Comparison of ENCODE assay signal across 1 cellular context in genomic region chr15:40893733-40894688, GRCh38.
TF ChIP-seq lines count a peak whose summit lies in the region.

VPS18 (plus strand) TSS chr15:40894450; CDS start chr15:40894769, 319 bp downstream.

TF ChIP-seq in HepG2, 621 proteins besides CTCF, POLR2A, EP300 and RAD21 (continued from another document and continues in another):
- TF ChIP-seq, protein P1, sequence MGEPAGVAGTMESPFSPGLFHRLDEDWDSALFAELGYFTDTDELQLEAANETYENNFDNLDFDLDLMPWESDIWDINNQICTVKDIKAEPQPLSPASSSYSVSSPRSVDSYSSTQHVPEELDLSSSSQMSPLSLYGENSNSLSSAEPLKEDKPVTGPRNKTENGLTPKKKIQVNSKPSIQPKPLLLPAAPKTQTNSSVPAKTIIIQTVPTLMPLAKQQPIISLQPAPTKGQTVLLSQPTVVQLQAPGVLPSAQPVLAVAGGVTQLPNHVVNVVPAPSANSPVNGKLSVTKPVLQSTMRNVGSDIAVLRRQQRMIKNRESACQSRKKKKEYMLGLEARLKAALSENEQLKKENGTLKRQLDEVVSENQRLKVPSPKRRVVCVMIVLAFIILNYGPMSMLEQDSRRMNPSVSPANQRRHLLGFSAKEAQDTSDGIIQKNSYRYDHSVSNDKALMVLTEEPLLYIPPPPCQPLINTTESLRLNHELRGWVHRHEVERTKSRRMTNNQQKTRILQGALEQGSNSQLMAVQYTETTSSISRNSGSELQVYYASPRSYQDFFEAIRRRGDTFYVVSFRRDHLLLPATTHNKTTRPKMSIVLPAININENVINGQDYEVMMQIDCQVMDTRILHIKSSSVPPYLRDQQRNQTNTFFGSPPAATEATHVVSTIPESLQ (CRISPR knock-in tag; conservative IDR thresholded peaks at IDR 0.05), result no peak
- TF ChIP-seq REPIN1 (CRISPR knock-in tag; IDR thresholded peaks at IDR 0.05; ENCODE audit: borderline replicate concordance, low read depth) (0 out of 2 replicates have a peak, but pooled peaks have one; percentile 54), ZNF546 (CRISPR knock-in tag; conservative IDR thresholded peaks at IDR 0.05) (peak; percentile 75; the same call in 1 of the 2 replicates), NCOA5 (CRISPR knock-in tag; IDR thresholded peaks at IDR 0.05) (no peak), STAG1 (CRISPR knock-in tag; IDR thresholded peaks at IDR 0.05) (peak; percentile 89), E2F1 (CRISPR knock-in tag; IDR thresholded peaks at IDR 0.05) (peak; percentile 70; the same call in 1 of the 2 replicates), ZNF556 (CRISPR knock-in tag; IDR thresholded peaks at IDR 0.05; ENCODE audit: borderline replicate concordance) (0 out of 2 replicates have a peak, but pooled peaks have one; percentile 20), UBTF (CRISPR knock-in tag; IDR thresholded peaks at IDR 0.05) (peak; percentile 43), ZNF224 (CRISPR knock-in tag; IDR thresholded peaks at IDR 0.05) (peak; percentile 68; the same call in 1 of the 2 replicates), NFE2L2 (IDR thresholded peaks at IDR 0.05; ENCODE audit: low read length) (no peak), ZBTB33 (CRISPR knock-in tag; IDR thresholded peaks at IDR 0.05) (peak; percentile 55; the same call in 1 of the 2 replicates), DZIP1 (CRISPR knock-in tag; IDR thresholded peaks at IDR 0.05) (peak; percentile 69; the same call in 1 of the 2 replicates), ZNF777 (CRISPR knock-in tag; IDR thresholded peaks at IDR 0.05) (no peak), ZNF629 (CRISPR knock-in tag; conservative IDR thresholded peaks at IDR 0.05) (no peak), SMC3 (IDR thresholded peaks at IDR 0.05; ENCODE audit: low read length) (peak; percentile 28; the same call in 1 of the 2 replicates), HES4 (CRISPR knock-in tag; IDR thresholded peaks at IDR 0.05; ENCODE audit: borderline replicate concordance) (no peak), ZNF335 (CRISPR knock-in tag; IDR thresholded peaks at IDR 0.05) (no peak), CSRNP1 (CRISPR knock-in tag; IDR thresholded peaks at IDR 0.05) (peak; percentile 66; the same call in 1 of the 2 replicates), PAX8 (CRISPR knock-in tag; IDR thresholded peaks at IDR 0.05; ENCODE audit: borderline replicate concordance) (peak; percentile 56; the same call in 1 of the 2 replicates), ATF5 (CRISPR knock-in tag; IDR thresholded peaks at IDR 0.05; ENCODE audit: low read depth) (no peak), SETDB1 (CRISPR knock-in tag; IDR thresholded peaks at IDR 0.05; ENCODE audit: borderline replicate concordance) (no peak), ZNF350 (CRISPR knock-in tag; IDR thresholded peaks at IDR 0.05; ENCODE audit: borderline replicate concordance, low read depth) (peak; percentile 62; the same call in 1 of the 2 replicates), KLF16 (CRISPR knock-in tag; IDR thresholded peaks at IDR 0.05) (peak in 1 of 2 experiments; percentile 51; a peak in 1 of 4 replicates), PRMT3 (CRISPR knock-in tag; IDR thresholded peaks at IDR 0.05; ENCODE audit: borderline replicate concordance, low read depth) (no peak), ZMYM2 (CRISPR knock-in tag; IDR thresholded peaks at IDR 0.05) (0 out of 2 replicates have a peak, but pooled peaks have one; percentile 19), ZNF441 (CRISPR knock-in tag; IDR thresholded peaks at IDR 0.05; ENCODE audit: borderline replicate concordance) (peak; percentile 48; the same call in 1 of the 2 replicates), NCOA1 (CRISPR knock-in tag; IDR thresholded peaks at IDR 0.05) (0 out of 2 replicates have a peak, but pooled peaks have one; percentile 39), ZNF788 (CRISPR knock-in tag; IDR thresholded peaks at IDR 0.05; ENCODE audit: borderline replicate concordance) (no peak; the same call in 1 of the 2 replicates), ZNF326 (CRISPR knock-in tag; IDR thresholded peaks at IDR 0.05; ENCODE audit: borderline replicate concordance) (no peak), GABPB1 (CRISPR knock-in tag; IDR thresholded peaks at IDR 0.05) (peak; percentile 97), PHF20 (CRISPR knock-in tag; IDR thresholded peaks at IDR 0.05) (peak; percentile 90), ZNF619 (CRISPR knock-in tag; IDR thresholded peaks at IDR 0.05) (no peak), HCFC1 (IDR thresholded peaks at IDR 0.05; ENCODE audit: low read depth, low read length) (peak; percentile 11), PHF8 (CRISPR knock-in tag; IDR thresholded peaks at IDR 0.05) (peak; percentile 41), SNAPC5 (CRISPR knock-in tag; IDR thresholded peaks at IDR 0.05; ENCODE audit: borderline replicate concordance) (no peak), IKZF5 (CRISPR knock-in tag; IDR thresholded peaks at IDR 0.05) (peak; percentile 51), ZSCAN31 (CRISPR knock-in tag; IDR thresholded peaks at IDR 0.05; ENCODE audit: low read depth) (peak; percentile 71), MYPOP (CRISPR knock-in tag; IDR thresholded peaks at IDR 0.05) (peak; percentile 76; the same call in 1 of the 2 replicates), ZNF891 (CRISPR knock-in tag; IDR thresholded peaks at IDR 0.05) (peak; percentile 23; the same call in 1 of the 2 replicates), ZNF740 (CRISPR knock-in tag; IDR thresholded peaks at IDR 0.05) (no peak), JARID2 (CRISPR knock-in tag; IDR thresholded peaks at IDR 0.05; ENCODE audit: insufficient replicate concordance) (no peak)
- TF ChIP-seq, protein P2, sequence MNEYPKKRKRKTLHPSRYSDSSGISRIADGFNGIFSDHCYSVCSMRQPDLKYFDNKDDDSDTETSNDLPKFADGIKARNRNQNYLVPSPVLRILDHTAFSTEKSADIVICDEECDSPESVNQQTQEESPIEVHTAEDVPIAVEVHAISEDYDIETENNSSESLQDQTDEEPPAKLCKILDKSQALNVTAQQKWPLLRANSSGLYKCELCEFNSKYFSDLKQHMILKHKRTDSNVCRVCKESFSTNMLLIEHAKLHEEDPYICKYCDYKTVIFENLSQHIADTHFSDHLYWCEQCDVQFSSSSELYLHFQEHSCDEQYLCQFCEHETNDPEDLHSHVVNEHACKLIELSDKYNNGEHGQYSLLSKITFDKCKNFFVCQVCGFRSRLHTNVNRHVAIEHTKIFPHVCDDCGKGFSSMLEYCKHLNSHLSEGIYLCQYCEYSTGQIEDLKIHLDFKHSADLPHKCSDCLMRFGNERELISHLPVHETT (CRISPR knock-in tag; conservative IDR thresholded peaks at IDR 0.05), result no peak
- TF ChIP-seq, protein P3, sequence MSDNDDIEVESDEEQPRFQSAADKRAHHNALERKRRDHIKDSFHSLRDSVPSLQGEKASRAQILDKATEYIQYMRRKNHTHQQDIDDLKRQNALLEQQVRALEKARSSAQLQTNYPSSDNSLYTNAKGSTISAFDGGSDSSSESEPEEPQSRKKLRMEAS (IDR thresholded peaks at IDR 0.05), result peak; percentile 91
